11 cellular contexts compared by ENCODE assay signal in the genomic region with DNA sequence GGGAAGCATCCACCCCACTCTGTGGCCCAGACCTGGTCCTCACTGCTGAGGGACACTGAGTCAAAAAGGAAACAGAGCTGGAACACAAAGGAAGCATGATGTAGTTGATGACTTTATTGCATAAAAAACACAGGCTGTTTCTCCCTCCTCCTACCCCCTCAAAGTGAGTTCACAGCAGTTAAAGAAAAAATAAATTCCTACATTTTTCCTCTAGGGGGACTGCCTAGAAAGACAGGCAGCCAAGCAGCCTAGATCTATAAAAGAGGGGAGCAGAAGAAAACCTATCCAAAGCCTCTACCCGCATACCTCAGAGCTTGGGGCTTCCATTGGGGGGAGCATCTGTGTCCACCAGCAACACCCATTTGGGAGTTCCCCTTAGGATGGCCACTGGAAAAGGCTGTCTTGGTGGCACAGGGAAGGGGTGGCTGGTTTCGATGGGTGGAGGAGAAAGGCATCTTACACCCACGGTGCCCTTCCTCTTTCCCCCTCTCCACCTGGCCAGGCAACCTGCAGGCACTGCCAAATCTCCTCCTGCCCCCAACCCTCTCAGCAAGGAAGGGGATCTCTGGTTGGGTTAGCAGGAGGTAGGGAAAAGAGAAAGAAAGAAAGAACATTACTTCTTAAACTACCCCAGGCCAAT. TPM values are rescaled to one million over a fixed set of nuclear protein-coding genes. Genes with fewer than 3 reads are reported as not detected.
DNase-seq lines count a peak whose midpoint lies in the region; ATAC-seq and TF ChIP-seq lines count a peak whose summit lies in the region.
"Had no signal": no experiment of that assay in that cellular context is flagged by ENCODE, and none has a peak within 500 bp of the region (broad histone marks: within the 10 kb centered on the region; RNA-seq: fewer than 3 reads in every experiment).

No MANE protein-coding gene starts in this region.

- H3K27me3 ChIP-seq in GM23338 (ENCODE audit: insufficient read depth): peaks cover 64% of the 10 kb centered on the region

- no peak overlapping the region for H3K27ac ChIP-seq in GM23338 (ENCODE audit: low read depth)
- H3K27ac ChIP-seq: uterus had no signal

- H3K4me2 ChIP-seq in GM23338: no peak overlapping the region

- H4K20me1 ChIP-seq in GM23338 (replicated peaks; ENCODE audit: insufficient read depth): peaks cover 3% of the 10 kb centered on the region; the same call in 1 of the 2 replicates

- no peak for DNase-seq in AG09309 (ENCODE audit: low read depth)
- DNase-seq in GM23338 (ENCODE audit: low spot score): peak; percentile 57
- peak; percentile 40 for DNase-seq in RKO (ENCODE audit: low spot score)
- DNase-seq in fibroblast of villous mesenchyme (ENCODE audit: low read depth): no peak
- DNase-seq in NCI-H1105 (lab: John Stamatoyannopoulos, UW): no peak
- no peak for DNase-seq in activated CD4-positive, alpha-beta T cell treated with anti-CD3 and anti-CD28 coated beads for 1 hour
- DNase-seq: uterus had no signal

- H3K9me3 Mint-ChIP-seq in GM23338: no peaks in the 10 kb centered on the region
- H3K9me3 Mint-ChIP-seq: memory B cell had no signal

- peaks cover 58% of the 10 kb centered on the region for H3K27me3 Mint-ChIP-seq in GM23338 (ENCODE audit: insufficient read depth, low read depth, poor library complexity)

- no peaks in the 10 kb centered on the region for H3K9me2 ChIP-seq in GM23338 (ENCODE audit: insufficient read depth)

- TF ChIP-seq CTCF in AG09309 (IDR thresholded peaks at IDR 0.05; ENCODE audit: control insufficient read depth, insufficient read depth, low read depth, low read length, missing control alignments) (peak; percentile 53), GM23338 (conservative IDR thresholded peaks at IDR 0.05; ENCODE audit: low read depth in 2 of 2) (peak; percentile 21 to 50; a peak in 3 of 4 replicates), fibroblast of villous mesenchyme (IDR thresholded peaks at IDR 0.05; ENCODE audit: insufficient read depth, low read depth, low read length) (peak; percentile 42)

- H3K4me1 Mint-ChIP-seq in GM23338: peaks cover 53% of the 10 kb centered on the region

- H3K36me3 Mint-ChIP-seq in GM23338 (ENCODE audit: low read depth): no peaks in the 10 kb centered on the region
- H3K36me3 Mint-ChIP-seq: memory B cell had no signal

- no peak overlapping the region for H3K27ac Mint-ChIP-seq in GM23338
- H3K27ac Mint-ChIP-seq: memory B cell had no signal

- no peaks in the 10 kb centered on the region; the same call in 1 of the 2 replicates for H3K79me2 ChIP-seq in GM23338 (replicated peaks; ENCODE audit: insufficient read depth)

- H2AFZ ChIP-seq in GM23338: no peak overlapping the region

- no peak for ATAC-seq in GM23338
- ATAC-seq in GM18519 (IDR thresholded peaks at IDR 0.05; ENCODE audit: low FRiP score, unreplicated experiment): no peak
- ATAC-seq in GM18498 (IDR thresholded peaks at IDR 0.05; ENCODE audit: unreplicated experiment): no peak

- H3K36me3 ChIP-seq in GM23338 (ENCODE audit: insufficient read depth): no peaks in the 10 kb centered on the region
- H3K36me3 ChIP-seq: uterus had no signal

- H3K4me3 ChIP-seq in AG09309 (ENCODE audit: control insufficient read depth, low read depth, low read length) (no peak overlapping the region), GM23338 (no peak overlapping the region), fibroblast of villous mesenchyme (ENCODE audit: low read depth, low read length) (no peak overlapping the region)
- H3K4me3 ChIP-seq: uterus had no signal

- peaks cover 29% of the 10 kb centered on the region; the same call in 1 of the 2 replicates for H3K4me1 ChIP-seq in GM23338 (ENCODE audit: insufficient read depth)
- H3K4me1 ChIP-seq: uterus had no signal

- no peak overlapping the region for H3K4me3 Mint-ChIP-seq in GM23338
- H3K4me3 Mint-ChIP-seq: memory B cell had no signal

- H3F3A ChIP-seq in GM23338 (replicated peaks; ENCODE audit: low read depth): peaks cover 10% of the 10 kb centered on the region; the same call in 1 of the 2 replicates

TF ChIP-seq in GM23338, 12 proteins besides CTCF, POLR2A, EP300 and RAD21:
- TF ChIP-seq, protein P1, sequence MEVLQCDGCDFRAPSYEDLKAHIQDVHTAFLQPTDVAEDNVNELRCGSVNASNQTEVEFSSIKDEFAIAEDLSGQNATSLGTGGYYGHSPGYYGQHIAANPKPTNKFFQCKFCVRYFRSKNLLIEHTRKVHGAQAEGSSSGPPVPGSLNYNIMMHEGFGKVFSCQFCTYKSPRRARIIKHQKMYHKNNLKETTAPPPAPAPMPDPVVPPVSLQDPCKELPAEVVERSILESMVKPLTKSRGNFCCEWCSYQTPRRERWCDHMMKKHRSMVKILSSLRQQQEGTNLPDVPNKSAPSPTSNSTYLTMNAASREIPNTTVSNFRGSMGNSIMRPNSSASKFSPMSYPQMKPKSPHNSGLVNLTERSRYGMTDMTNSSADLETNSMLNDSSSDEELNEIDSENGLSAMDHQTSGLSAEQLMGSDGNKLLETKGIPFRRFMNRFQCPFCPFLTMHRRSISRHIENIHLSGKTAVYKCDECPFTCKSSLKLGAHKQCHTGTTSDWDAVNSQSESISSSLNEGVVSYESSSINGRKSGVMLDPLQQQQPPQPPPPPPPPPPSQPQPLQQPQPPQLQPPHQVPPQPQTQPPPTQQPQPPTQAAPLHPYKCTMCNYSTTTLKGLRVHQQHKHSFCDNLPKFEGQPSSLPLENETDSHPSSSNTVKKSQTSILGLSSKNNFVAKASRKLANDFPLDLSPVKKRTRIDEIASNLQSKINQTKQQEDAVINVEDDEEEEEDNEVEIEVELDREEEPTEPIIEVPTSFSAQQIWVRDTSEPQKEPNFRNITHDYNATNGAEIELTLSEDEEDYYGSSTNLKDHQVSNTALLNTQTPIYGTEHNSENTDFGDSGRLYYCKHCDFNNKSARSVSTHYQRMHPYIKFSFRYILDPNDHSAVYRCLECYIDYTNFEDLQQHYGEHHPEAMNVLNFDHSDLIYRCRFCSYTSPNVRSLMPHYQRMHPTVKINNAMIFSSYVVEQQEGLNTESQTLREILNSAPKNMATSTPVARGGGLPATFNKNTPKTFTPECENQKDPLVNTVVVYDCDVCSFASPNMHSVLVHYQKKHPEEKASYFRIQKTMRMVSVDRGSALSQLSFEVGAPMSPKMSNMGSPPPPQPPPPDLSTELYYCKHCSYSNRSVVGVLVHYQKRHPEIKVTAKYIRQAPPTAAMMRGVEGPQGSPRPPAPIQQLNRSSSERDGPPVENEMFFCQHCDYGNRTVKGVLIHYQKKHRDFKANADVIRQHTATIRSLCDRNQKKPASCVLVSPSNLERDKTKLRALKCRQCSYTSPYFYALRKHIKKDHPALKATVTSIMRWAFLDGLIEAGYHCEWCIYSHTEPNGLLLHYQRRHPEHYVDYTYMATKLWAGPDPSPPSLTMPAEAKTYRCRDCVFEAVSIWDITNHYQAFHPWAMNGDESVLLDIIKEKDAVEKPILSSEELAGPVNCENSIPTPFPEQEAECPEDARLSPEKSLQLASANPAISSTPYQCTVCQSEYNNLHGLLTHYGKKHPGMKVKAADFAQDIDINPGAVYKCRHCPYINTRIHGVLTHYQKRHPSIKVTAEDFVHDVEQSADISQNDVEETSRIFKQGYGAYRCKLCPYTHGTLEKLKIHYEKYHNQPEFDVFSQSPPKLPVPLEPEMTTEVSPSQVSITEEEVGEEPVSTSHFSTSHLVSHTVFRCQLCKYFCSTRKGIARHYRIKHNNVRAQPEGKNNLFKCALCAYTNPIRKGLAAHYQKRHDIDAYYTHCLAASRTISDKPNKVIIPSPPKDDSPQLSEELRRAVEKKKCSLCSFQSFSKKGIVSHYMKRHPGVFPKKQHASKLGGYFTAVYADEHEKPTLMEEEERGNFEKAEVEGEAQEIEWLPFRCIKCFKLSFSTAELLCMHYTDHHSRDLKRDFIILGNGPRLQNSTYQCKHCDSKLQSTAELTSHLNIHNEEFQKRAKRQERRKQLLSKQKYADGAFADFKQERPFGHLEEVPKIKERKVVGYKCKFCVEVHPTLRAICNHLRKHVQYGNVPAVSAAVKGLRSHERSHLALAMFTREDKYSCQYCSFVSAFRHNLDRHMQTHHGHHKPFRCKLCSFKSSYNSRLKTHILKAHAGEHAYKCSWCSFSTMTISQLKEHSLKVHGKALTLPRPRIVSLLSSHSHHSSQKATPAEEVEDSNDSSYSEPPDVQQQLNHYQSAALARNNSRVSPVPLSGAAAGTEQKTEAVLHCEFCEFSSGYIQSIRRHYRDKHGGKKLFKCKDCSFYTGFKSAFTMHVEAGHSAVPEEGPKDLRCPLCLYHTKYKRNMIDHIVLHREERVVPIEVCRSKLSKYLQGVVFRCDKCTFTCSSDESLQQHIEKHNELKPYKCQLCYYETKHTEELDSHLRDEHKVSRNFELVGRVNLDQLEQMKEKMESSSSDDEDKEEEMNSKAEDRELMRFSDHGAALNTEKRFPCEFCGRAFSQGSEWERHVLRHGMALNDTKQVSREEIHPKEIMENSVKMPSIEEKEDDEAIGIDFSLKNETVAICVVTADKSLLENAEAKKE (CRISPR knock-in tag; IDR thresholded peaks at IDR 0.05): no peak
- no peak for TF ChIP-seq EZH2 (IDR thresholded peaks at IDR 0.05; ENCODE audit: low read depth, unreplicated experiment)
- TF ChIP-seq CREB1 (CRISPR knock-in tag; IDR thresholded peaks at IDR 0.05; ENCODE audit: low read depth): no peak

RNA-seq across cellular contexts. Expression of gene SCRN2, which starts 3.9 kb away (rescaled TPM):
- total RNA-seq in GM23338 (2014; rRNA removed; shearing (Covaris generic)): 39.1 and 40.6 TPM in 2 replicates
- 44.0 and 45.5 TPM in 2 replicates for polyA plus RNA-seq in GM23338 (2016; fragmentation: Nextera tagmentation; extraction: Ambion mirVana)
- total RNA-seq in fibroblast of villous mesenchyme: 25.0 and 33.2 TPM in 2 replicates

RNA-seq across cellular contexts. Expression of gene SP6, which starts 6.0 kb away (rescaled TPM):
- 0.82 and 1.0 TPM in 2 replicates for total RNA-seq in GM23338 (2014; rRNA removed; shearing (Covaris generic))
- 0.13 and 0.23 TPM in 2 replicates for polyA plus RNA-seq in GM23338 (2016; fragmentation: Nextera tagmentation; extraction: Ambion mirVana)
- under 0.01 TPM in 2 replicates for total RNA-seq in fibroblast of villous mesenchyme

RNA-seq across cellular contexts. Expression of gene LRRC46, which starts 13.5 kb away (rescaled TPM):
- 0.35 TPM in 1 of 2 replicates, not detected in the other for total RNA-seq in GM23338 (2014; rRNA removed; shearing (Covaris generic))
- 0.14 and 0.18 TPM in 2 replicates for polyA plus RNA-seq in GM23338 (2016; fragmentation: Nextera tagmentation; extraction: Ambion mirVana)
- total RNA-seq in fibroblast of villous mesenchyme: under 0.01 and 0.32 TPM in 2 replicates
- total RNA-seq: G401 had no signal

RNA-seq across cellular contexts. Expression of gene MRPL10, which starts 13.6 kb away (rescaled TPM):
- total RNA-seq in GM23338 (2014; rRNA removed; shearing (Covaris generic)): 74.7 and 75.8 TPM in 2 replicates
- polyA plus RNA-seq in GM23338 (2016; fragmentation: Nextera tagmentation; extraction: Ambion mirVana): 50.2 and 53.5 TPM in 2 replicates
- 20.7 and 24.5 TPM in 2 replicates for total RNA-seq in fibroblast of villous mesenchyme

RNA-seq across cellular contexts. Expression of gene OSBPL7, which starts 23.3 kb away (rescaled TPM):
- total RNA-seq in GM23338 (2014; rRNA removed; shearing (Covaris generic)): 8.1 and 9.8 TPM in 2 replicates
- 3.4 and 3.7 TPM in 2 replicates for polyA plus RNA-seq in GM23338 (2016; fragmentation: Nextera tagmentation; extraction: Ambion mirVana)
- total RNA-seq in fibroblast of villous mesenchyme: 6.9 and 13.5 TPM in 2 replicates

Comparison
In these comparisons a context has a peak if more than half of its experiments do, and no peak if none do; other contexts are left out.
1. DNase-seq: peak in GM23338 (single experiment) and RKO (single experiment); none in AG09309 (single experiment), fibroblast of villous mesenchyme (single experiment), NCI-H1105 (single experiment) and activated CD4-positive, alpha-beta T cell treated with anti-CD3 and anti-CD28 coated beads for 1 hour (single experiment).
2. Peak in every context shown above with its lines, with median percentiles within 50 percentile points of each other: CTCF ChIP-seq.